In the genomic region with DNA sequence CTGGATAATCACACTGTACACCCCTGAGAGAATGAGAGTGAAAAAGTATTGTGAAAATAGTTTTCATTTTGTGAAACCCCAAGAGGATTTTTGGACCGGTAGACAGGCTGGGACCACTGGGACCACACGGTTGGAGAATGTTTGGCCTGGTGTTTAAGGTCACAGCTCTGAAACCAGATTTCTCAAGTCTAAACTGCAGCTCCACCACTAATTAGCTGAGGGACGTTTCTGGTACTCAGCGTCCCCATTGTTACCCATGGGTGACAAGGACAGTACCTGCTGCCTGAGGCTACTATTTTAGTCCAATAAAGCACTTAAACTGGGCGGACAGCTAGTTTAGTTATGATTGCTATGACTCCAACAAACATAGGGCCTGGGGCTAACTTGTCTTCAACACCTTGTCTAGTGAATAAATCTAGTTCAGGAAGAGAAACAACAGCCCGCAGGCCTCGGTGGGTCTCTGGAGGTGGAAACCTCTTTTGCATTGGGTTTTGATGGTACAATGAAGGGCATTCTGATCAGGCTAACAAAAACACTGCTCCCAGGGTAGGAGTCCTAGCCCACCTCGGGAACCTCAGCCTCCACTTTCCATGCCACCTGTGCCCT, we compare ENCODE assay signal across 8 cellular contexts. TPM values are rescaled to one million over a fixed set of nuclear protein-coding genes. Genes with fewer than 3 reads are reported as not detected.
A peak's percentile ranks its signal among the peaks of the same experiment; 100 is the strongest.
DNase-seq lines count a peak whose midpoint lies in the region; ATAC-seq and TF ChIP-seq lines count a peak whose summit lies in the region.

No MANE protein-coding gene starts in this region.

- ATAC-seq in GM18870 (IDR thresholded peaks at IDR 0.05; ENCODE audit: unreplicated experiment): no peak

- no peaks in the 10 kb centered on the region for H4K20me1 ChIP-seq in fibroblast of lung (ENCODE audit: control insufficient read depth, extremely low read depth, insufficient read depth, low read length)

- H3K4me3 ChIP-seq in GM12864 (ENCODE audit: low read depth, low read length) (peak overlapping the region; percentile 78), Peyer's patch (peak overlapping the region; percentile 56 to 75 (median 66)), fibroblast of lung (replicated peaks in 1 of 4; ENCODE audit: control extremely low read depth in 1 of 4, insufficient read depth in 1 of 4, low read depth in 3 of 4, low read length in 4 of 4) (peak overlapping the region; percentile 46 to 72 (median 72)), rectal smooth muscle tissue (ENCODE audit: low read length) (peak overlapping the region; percentile 72)

- peak overlapping the region; percentile 13 for H2AFZ ChIP-seq in fibroblast of lung (ENCODE audit: low read length)

- H3K4me2 ChIP-seq in fibroblast of lung (ENCODE audit: extremely low read depth, insufficient read depth, low read length): peak overlapping the region; percentile 74

- H3K9ac ChIP-seq in fibroblast of lung (ENCODE audit: insufficient read depth, low read length) (peak overlapping the region; percentile 79), rectal smooth muscle tissue (ENCODE audit: low read length) (peak overlapping the region; percentile 13)

- peaks cover 0 to 12% (median 0%) of the 10 kb centered on the region in 3 donors for H3K36me3 ChIP-seq in Peyer's patch
- peaks cover 2% of the 10 kb centered on the region for H3K36me3 ChIP-seq in fibroblast of lung (ENCODE audit: control insufficient read depth, insufficient read depth, low read length)
- H3K36me3 ChIP-seq in rectal smooth muscle tissue (ENCODE audit: control insufficient read depth, insufficient read depth, low read length): peaks cover 3% of the 10 kb centered on the region

- H3K9me3 ChIP-seq in Peyer's patch (no peaks in the 10 kb centered on the region), fibroblast of lung (ENCODE audit: control insufficient read depth, insufficient read depth, low read depth, low read length) (no peaks in the 10 kb centered on the region)

- H3K27ac ChIP-seq in Peyer's patch (peak overlapping the region; percentile 90 to 100 (median 96)), fibroblast of lung (ENCODE audit: insufficient read depth, low read length) (peak overlapping the region; percentile 94), rectal smooth muscle tissue (ENCODE audit: low read depth, low read length) (peak overlapping the region; percentile 95)

- H3K27me3 ChIP-seq in Peyer's patch (no peaks in the 10 kb centered on the region), fibroblast of lung (ENCODE audit: control insufficient read depth, insufficient read depth, low read length) (no peaks in the 10 kb centered on the region), rectal smooth muscle tissue (ENCODE audit: control insufficient read depth, insufficient read depth, low read length) (no peaks in the 10 kb centered on the region)

- TF ChIP-seq POLR2A in Peyer's patch (IDR thresholded peaks at IDR 0.05): no peak

- DNase-seq in GM12864 (ENCODE audit: low read depth) (no peak), Peyer's patch (no peak), fibroblast of lung (ENCODE audit: low read depth in 2 of 2) (no peak), COR-L47 (lab: John Stamatoyannopoulos, UW) (no peak), cerebellum (ENCODE audit: low spot score) (no peak)
- DNase-seq in stimulated activated CD4-positive, alpha-beta T cell treated with anti-CD3 and anti-CD28 coated beads, Interleukin-4, amount 100 ng/mL, for 1 hour: no peak

- TF ChIP-seq CTCF in GM12864 (IDR thresholded peaks at IDR 0.05; ENCODE audit: low read depth, low read length, missing control alignments) (no peak), Peyer's patch (IDR thresholded peaks at IDR 0.05) (no peak), fibroblast of lung (conservative IDR thresholded peaks at IDR 0.05 in 1 of 2, IDR thresholded peaks at IDR 0.05 in 1 of 2; ENCODE audit: low read depth in 1 of 2, low read length in 2 of 2) (no peak)

- H3K4me1 ChIP-seq in Peyer's patch (no peaks in the 10 kb centered on the region), fibroblast of lung (ENCODE audit: control insufficient read depth, extremely low read depth, insufficient read depth, low read length) (no peaks in the 10 kb centered on the region), rectal smooth muscle tissue (ENCODE audit: control insufficient read depth, insufficient read depth, low read length) (no peaks in the 10 kb centered on the region)

- H3K79me2 ChIP-seq in fibroblast of lung (ENCODE audit: control insufficient read depth, insufficient read depth, low read length): peaks cover 33% of the 10 kb centered on the region

RNA-seq across cellular contexts. Expression of gene USP11, which starts 0.5 kb away (rescaled TPM):
- total RNA-seq in Peyer's patch: 10 to 100 TPM; 19.8 to 66.8 (median 27.3) TPM
- total RNA-seq in fibroblast of lung: 37.0 and 47.9 TPM in 2 replicates
- polyA plus RNA-seq in fibroblast of lung: 24.6 and 26.1 TPM in 2 replicates
- polyA plus RNA-seq in fibroblast of lung (2012): 45.7 and 45.9 TPM in 2 replicates
- polyA minus RNA-seq in fibroblast of lung (ENCODE audit: low replicate concordance): 144 and 168 TPM in 2 replicates
- 81.1 TPM for total RNA-seq in cerebellum

RNA-seq across cellular contexts. Expression of gene CDK16, which starts 13.8 kb away (rescaled TPM):
- total RNA-seq in Peyer's patch (100 to 1,000 TPM; 118 to 188 (median 154) TPM), fibroblast of lung (34.2 and 57.6 TPM in 2 replicates), cerebellum (57.0 TPM)
- 104 and 135 TPM in 2 replicates for polyA plus RNA-seq in fibroblast of lung
- polyA plus RNA-seq in fibroblast of lung (2012): 97.8 and 126 TPM in 2 replicates
- polyA minus RNA-seq in fibroblast of lung (ENCODE audit: low replicate concordance): 291 and 368 TPM in 2 replicates

RNA-seq across cellular contexts. Expression of gene UBA1, which starts 38.7 kb away (rescaled TPM):
- total RNA-seq in Peyer's patch (100 to 1,000 TPM; 114 to 203 (median 146) TPM), fibroblast of lung (75.2 and 135 TPM in 2 replicates), cerebellum (112 TPM)
- polyA plus RNA-seq in fibroblast of lung: 158 and 303 TPM in 2 replicates
- 188 and 340 TPM in 2 replicates for polyA plus RNA-seq in fibroblast of lung (2012)
- polyA minus RNA-seq in fibroblast of lung (ENCODE audit: low replicate concordance): 759 and 1,104 TPM in 2 replicates
